Comparison of ENCODE assay signal across 1 cellular context in the genomic region with DNA sequence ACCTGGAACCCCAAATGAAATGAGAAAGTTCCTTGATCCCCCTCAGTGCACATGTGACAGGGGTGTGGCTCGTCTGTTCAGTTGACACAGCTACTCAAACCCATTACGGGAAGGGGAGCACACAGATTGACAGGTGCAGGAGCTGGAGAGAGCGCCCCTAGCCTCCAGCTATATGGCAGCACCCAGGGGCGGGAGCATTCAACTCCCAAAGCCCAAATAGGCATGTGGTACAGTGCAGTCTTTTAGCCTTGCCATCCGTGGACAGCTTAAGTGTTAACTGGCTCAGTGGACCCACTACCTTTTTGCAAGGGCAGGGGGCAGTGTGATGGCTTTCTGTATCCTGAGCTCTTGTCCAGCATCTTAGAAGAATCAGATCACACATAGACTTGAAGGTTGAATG.
TF ChIP-seq lines count a peak whose summit lies in the region.

No MANE protein-coding gene starts in this region.

TF ChIP-seq in HepG2, 621 proteins besides CTCF, POLR2A, EP300 and RAD21:
- 0 out of 2 replicates have a peak, but pooled peaks have one; percentile 27 for TF ChIP-seq ZMYM4 (CRISPR knock-in tag; IDR thresholded peaks at IDR 0.05)
- TF ChIP-seq, protein P1, sequence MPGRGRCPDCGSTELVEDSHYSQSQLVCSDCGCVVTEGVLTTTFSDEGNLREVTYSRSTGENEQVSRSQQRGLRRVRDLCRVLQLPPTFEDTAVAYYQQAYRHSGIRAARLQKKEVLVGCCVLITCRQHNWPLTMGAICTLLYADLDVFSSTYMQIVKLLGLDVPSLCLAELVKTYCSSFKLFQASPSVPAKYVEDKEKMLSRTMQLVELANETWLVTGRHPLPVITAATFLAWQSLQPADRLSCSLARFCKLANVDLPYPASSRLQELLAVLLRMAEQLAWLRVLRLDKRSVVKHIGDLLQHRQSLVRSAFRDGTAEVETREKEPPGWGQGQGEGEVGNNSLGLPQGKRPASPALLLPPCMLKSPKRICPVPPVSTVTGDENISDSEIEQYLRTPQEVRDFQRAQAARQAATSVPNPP (CRISPR knock-in tag; IDR thresholded peaks at IDR 0.05) = no peak
